Comparison of ENCODE assay signal across 24 cellular contexts in the genomic region with DNA sequence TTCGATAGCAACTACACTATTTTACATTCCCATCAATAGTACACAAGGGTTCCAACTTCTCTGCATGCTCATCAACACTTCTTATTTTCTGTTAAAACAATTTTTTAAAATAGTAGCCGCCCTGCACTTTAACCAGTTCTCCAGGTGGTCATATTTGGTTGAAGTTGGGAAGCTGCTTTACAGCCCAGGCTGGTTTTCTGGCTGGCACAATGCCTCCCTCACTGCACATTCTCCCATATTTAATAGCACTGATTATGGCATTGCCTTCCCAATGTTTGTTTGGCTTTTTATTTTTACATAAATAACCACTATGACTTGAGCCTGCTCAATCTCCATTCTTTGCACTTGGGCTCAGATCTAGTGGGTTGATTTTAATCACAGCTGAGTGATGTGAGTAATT.
A peak's percentile ranks its signal among the peaks of the same experiment; 100 is the strongest.
DNase-seq lines count a peak whose midpoint lies in the region; ATAC-seq, FAIRE-seq and TF ChIP-seq lines count a peak whose summit lies in the region.
"Had no signal": no experiment of that assay in that cellular context is flagged by ENCODE, and none has a peak within 500 bp of the region (broad histone marks: within the 10 kb centered on the region; RNA-seq: fewer than 3 reads in every experiment).

No MANE protein-coding gene starts in this region.

- intact Hi-C loops in IMR-90 (cut with micrococcal nuclease): no loop called here
- intact Hi-C loops in esophagus squamous epithelium (cut with DNase I): no loop called here
- intact Hi-C loops in heart right ventricle (cut with DNase I): no loop called here

- H3K18ac ChIP-seq in IMR-90 (ENCODE audit: low read depth, low read length): no peak overlapping the region

- H2AK5ac ChIP-seq in IMR-90 (ENCODE audit: low read depth, low read length): no peak overlapping the region

- in situ Hi-C loops in IMR-90 (cut with MboI; ENCODE audit: low sequenced_read_pairs): no loop called here
- in situ Hi-C loops in T47D (cut with HindIII; ENCODE audit: low pct_unique_long_range_greater_than_20kb, low sequenced_read_pairs): no loop called here

- no peaks in the 10 kb centered on the region for H3K36me3 ChIP-seq in IMR-90 (ENCODE audit: control insufficient read depth, insufficient read depth, low read length)
- no peaks in the 10 kb centered on the region for H3K36me3 ChIP-seq in RWPE2 (ENCODE audit: low read depth)
- H3K36me3 ChIP-seq in keratinocyte (ENCODE audit: control insufficient read depth in 2 of 2, extremely low read depth in 1 of 2, insufficient read depth in 2 of 2, low read length in 2 of 2): no peaks in the 10 kb centered on the region
- no peaks in the 10 kb centered on the region for H3K36me3 ChIP-seq in esophagus squamous epithelium
- no peaks in the 10 kb centered on the region for H3K36me3 ChIP-seq in heart right ventricle
- H3K36me3 ChIP-seq: BE2C had no signal

- H4K91ac ChIP-seq in IMR-90 (ENCODE audit: insufficient read depth, low read depth, low read length): no peak overlapping the region; the same call in 1 of the 2 replicates

- H2AFZ ChIP-seq in IMR-90 (replicated peaks; ENCODE audit: low read length, poor library complexity) (no peak overlapping the region), keratinocyte (ENCODE audit: control insufficient read depth, low read length) (no peak overlapping the region)
- H2AFZ ChIP-seq: GM23338 had no signal

- H3K79me2 ChIP-seq in keratinocyte (ENCODE audit: control insufficient read depth, insufficient read depth, low read length): no peaks in the 10 kb centered on the region

- no peak overlapping the region for H3K23ac ChIP-seq in IMR-90 (ENCODE audit: low read depth, low read length)

- H3K4me2 ChIP-seq in IMR-90 (ENCODE audit: low read depth, low read length) (no peak overlapping the region), keratinocyte (ENCODE audit: control insufficient read depth, extremely low read depth, insufficient read depth, low read depth, low read length) (no peak overlapping the region)
- H3K4me2 ChIP-seq: GM23338 had no signal

- no CpG with 5 or more reads among the region's 2 CpGs for WGBS in IMR-90 (ENCODE audit: extremely low coverage in 2 of 2, insufficient read length in 1 of 2), 2 experiments
- 83 to 87% methylated on average over 2 of the region's 2 CpGs for WGBS in esophagus squamous epithelium, 2 donors
- WGBS in heart right ventricle, 2 donors: 93 to 98% methylated on average over 2 of the region's 2 CpGs

- dilution Hi-C loops in IMR-90 (cut with HindIII; ENCODE audit: low sequenced_read_pairs, unreplicated experiment) (no loop called here), keratinocyte (cut with MboI; ENCODE audit: extremely low pct_ligation_motif_present, low sequenced_read_pairs) (no loop called here)

- CTCF ChIA-PET in IMR-90 (lab: Yijun Ruan, JAX): interaction anchor here (0.5 to 1.1 kb wide), 2 partner anchors 23 to 45 kb away, joined by 3 read pairs; no protein-coding TSS in a partner anchor

- no peak for DNase-seq in IMR-90
- DNase-seq in RWPE2 (ENCODE audit: low spot score): no peak
- peak; percentile 10 to 63 for DNase-seq in T47D (ENCODE audit: low read depth in 1 of 2, low spot score in 1 of 2)
- DNase-seq in keratinocyte (ENCODE audit: low read depth, low spot score): no peak
- no peak for DNase-seq in stimulated activated CD8-positive, alpha-beta memory T cell treated with anti-CD3 and anti-CD28 coated beads, Interleukin-4, amount 100 ng/mL, for 48 hours
- DNase-seq in stimulated activated CD4-positive, alpha-beta T cell treated with anti-CD3 and anti-CD28 coated beads, Interleukin-12 subunit alpha, Interleukin-12 subunit beta, amount 100 ng/mL, for 4 hours: no peak
- no peak for DNase-seq in esophagus squamous epithelium (lab: John Stamatoyannopoulos, UW)
- no peak for DNase-seq in heart right ventricle
- DNase-seq: ACHN; BE2C; C1 segment of cervical spinal cord; CD4-positive, CD25-positive, alpha-beta regulatory T cell; CD8-positive, alpha-beta memory T cell; COR-L47; DMS 273 treated with DMSO at 0.1 percent for 48 hours; DMS53; DND-41; EL; HCEC 1CT had no signal

- H3K9me3 ChIP-seq in IMR-90 (ENCODE audit: control insufficient read depth, insufficient read depth, low read length): peaks cover 4% of the 10 kb centered on the region
- H3K9me3 ChIP-seq in RWPE2 (ENCODE audit: severe bottlenecking): peaks cover 3% of the 10 kb centered on the region
- H3K9me3 ChIP-seq in keratinocyte (ENCODE audit: control insufficient read depth, low read depth, low read length): no peaks in the 10 kb centered on the region
- H3K9me3 ChIP-seq in esophagus squamous epithelium: no peaks in the 10 kb centered on the region
- H3K9me3 ChIP-seq in heart right ventricle: peaks cover 0 to 12% (median 0%) of the 10 kb centered on the region in 11 donors
- H3K9me3 ChIP-seq: BE2C had no signal

- no TSS peak for BruUV-seq in IMR-90 (replicated peaks; lab: Mats Ljungman, UMichigan)

- H4K20me1 ChIP-seq in IMR-90 (ENCODE audit: insufficient read depth, low read length) (no peaks in the 10 kb centered on the region), keratinocyte (ENCODE audit: control insufficient read depth, extremely low read depth, insufficient read depth, low read length) (no peaks in the 10 kb centered on the region)

- no peak overlapping the region for H2BK5ac ChIP-seq in IMR-90 (ENCODE audit: low read depth, low read length, poor library complexity, severe bottlenecking)

- H4K8ac ChIP-seq in IMR-90 (ENCODE audit: low read depth in 2 of 2, low read length in 2 of 2): no peak overlapping the region

- 0 out of 2 replicates have a peak overlapping the region, but pooled peaks have one; percentile 46 for H2BK20ac ChIP-seq in IMR-90 (ENCODE audit: low read depth, low read length)

- no peak for TF ChIP-seq RAD21 in IMR-90 (IDR thresholded peaks at IDR 0.05; ENCODE audit: low read length)

- H3K9me1 ChIP-seq in IMR-90 (ENCODE audit: insufficient read depth, low read length): peaks cover 7% of the 10 kb centered on the region
- H3K9me1 ChIP-seq in keratinocyte (ENCODE audit: control insufficient read depth, extremely low read depth, insufficient read depth, low read length): no peaks in the 10 kb centered on the region

- no peak overlapping the region for H4K5ac ChIP-seq in IMR-90 (ENCODE audit: low read depth, low read length)

- no peak overlapping the region for H3K27ac ChIP-seq in IMR-90 (ENCODE audit: insufficient read depth, low read length)
- peak overlapping the region; percentile 96 for H3K27ac ChIP-seq in RWPE2 (ENCODE audit: poor library complexity, severe bottlenecking)
- no peak overlapping the region for H3K27ac ChIP-seq in keratinocyte (ENCODE audit: control insufficient read depth, insufficient read depth, low read length)
- no peak overlapping the region for H3K27ac ChIP-seq in esophagus squamous epithelium
- H3K27ac ChIP-seq in heart right ventricle: no peak overlapping the region

- POLR2A ChIA-PET in IMR-90 (lab: Charles Lee; ENCODE audit: unreplicated experiment): no interaction called here

- H2BK15ac ChIP-seq in IMR-90 (ENCODE audit: low read depth, low read length): no peak overlapping the region

- H2AK9ac ChIP-seq in IMR-90 (replicated peaks; ENCODE audit: low read depth, low read length, poor library complexity): no peak overlapping the region

- H3K9ac ChIP-seq in IMR-90 (ENCODE audit: low read depth, low read length) (no peak overlapping the region), keratinocyte (ENCODE audit: control insufficient read depth, extremely low read depth, insufficient read depth, low read length) (no peak overlapping the region)

- no peak overlapping the region for H3K4ac ChIP-seq in IMR-90 (ENCODE audit: low read depth, low read length)

- no peak overlapping the region; the same call in 1 of the 2 replicates for H2BK120ac ChIP-seq in IMR-90 (ENCODE audit: low read depth, low read length)

- H3K4me3 ChIP-seq in IMR-90 (ENCODE audit: insufficient read depth, low read depth, low read length) (no peak overlapping the region), RWPE2 (ENCODE audit: severe bottlenecking) (no peak overlapping the region), keratinocyte (ENCODE audit: control insufficient read depth in 2 of 3, extremely low read depth in 1 of 3, insufficient read depth in 2 of 3, low read depth in 1 of 3, low read length in 3 of 3) (no peak overlapping the region), esophagus squamous epithelium (no peak overlapping the region), heart right ventricle (no peak overlapping the region)
- H3K4me3 ChIP-seq: GM23338 had no signal

- H3K27me3 ChIP-seq in IMR-90 (ENCODE audit: control insufficient read depth, insufficient read depth, low read length) (no peaks in the 10 kb centered on the region), RWPE2 (ENCODE audit: insufficient read depth, poor library complexity, severe bottlenecking) (no peaks in the 10 kb centered on the region), keratinocyte (ENCODE audit: control insufficient read depth, extremely low read depth, insufficient read depth, low read length) (no peaks in the 10 kb centered on the region), esophagus squamous epithelium (no peaks in the 10 kb centered on the region), heart right ventricle (no peaks in the 10 kb centered on the region)
- H3K27me3 ChIP-seq: BE2C had no signal

- TF ChIP-seq CTCF in IMR-90 (conservative IDR thresholded peaks at IDR 0.05; ENCODE audit: low read depth, low read length): no peak
- no peak for TF ChIP-seq CTCF in RWPE2 (IDR thresholded peaks at IDR 0.05; ENCODE audit: poor library complexity, severe bottlenecking)
- TF ChIP-seq CTCF in keratinocyte (optimal IDR thresholded peaks at IDR 0.05 in 1 of 3, IDR thresholded peaks at IDR 0.05 in 1 of 3, conservative IDR thresholded peaks at IDR 0.05 in 1 of 3; ENCODE audit: extremely low read depth in 1 of 3, insufficient read depth in 2 of 3, low read length in 3 of 3): no peak
- TF ChIP-seq CTCF in esophagus squamous epithelium (IDR thresholded peaks at IDR 0.05): no peak
- TF ChIP-seq CTCF in heart right ventricle (IDR thresholded peaks at IDR 0.05): no peak

- H3K4me1 ChIP-seq in IMR-90 (ENCODE audit: control insufficient read depth, insufficient read depth, low read length) (0 out of 2 replicates have a peak, but pooled peaks cover 2% of the 10 kb centered on the region), RWPE2 (ENCODE audit: insufficient read depth, poor library complexity, severe bottlenecking) (peaks cover 42% of the 10 kb centered on the region), keratinocyte (ENCODE audit: control insufficient read depth, extremely low read depth, insufficient read depth, low read length) (peaks cover 28% of the 10 kb centered on the region), esophagus squamous epithelium (no peaks in the 10 kb centered on the region), heart right ventricle (peaks cover 0 to 15% (median 9%) of the 10 kb centered on the region in 9 donors)
- H3K4me1 ChIP-seq: BE2C had no signal

- ATAC-seq in IMR-90 (ENCODE audit: low read depth) (no peak), RWPE2 (ENCODE audit: low read depth) (no peak), heart right ventricle (no peak)

- peak; percentile 23 for FAIRE-seq in keratinocyte (lab: Jason Lieb, UNC)
- FAIRE-seq: A204.1, GM12892, GM18507, H54 had no signal

- H3K14ac ChIP-seq in IMR-90 (replicated peaks; ENCODE audit: low read depth, low read length): no peak overlapping the region

- H3K56ac ChIP-seq in IMR-90 (ENCODE audit: extremely low read depth, insufficient read depth, low read length): no peak overlapping the region

- TF ChIP-seq POLR2A in IMR-90 (IDR thresholded peaks at IDR 0.05; ENCODE audit: low read depth, low read length): no peak
- TF ChIP-seq POLR2A in esophagus squamous epithelium (IDR thresholded peaks at IDR 0.05): no peak

- H3K79me1 ChIP-seq in IMR-90 (ENCODE audit: low read depth in 1 of 2, low read length in 2 of 2): no peaks in the 10 kb centered on the region

Comparison
In these comparisons a context has a peak if more than half of its experiments do, and no peak if none do; other contexts are left out.
1. DNase-seq: peak in T47D (2 of 2); none in IMR-90 (single experiment), RWPE2 (single experiment), keratinocyte (single experiment), stimulated activated CD8-positive, alpha-beta memory T cell treated with anti-CD3 and anti-CD28 coated beads, Interleukin-4, amount 100 ng/mL, for 48 hours (single experiment), stimulated activated CD4-positive, alpha-beta T cell treated with anti-CD3 and anti-CD28 coated beads, Interleukin-12 subunit alpha, Interleukin-12 subunit beta, amount 100 ng/mL, for 4 hours (single experiment), esophagus squamous epithelium (single experiment) and heart right ventricle (0 of 2).